14 cellular contexts compared by ENCODE assay signal in the genomic region with DNA sequence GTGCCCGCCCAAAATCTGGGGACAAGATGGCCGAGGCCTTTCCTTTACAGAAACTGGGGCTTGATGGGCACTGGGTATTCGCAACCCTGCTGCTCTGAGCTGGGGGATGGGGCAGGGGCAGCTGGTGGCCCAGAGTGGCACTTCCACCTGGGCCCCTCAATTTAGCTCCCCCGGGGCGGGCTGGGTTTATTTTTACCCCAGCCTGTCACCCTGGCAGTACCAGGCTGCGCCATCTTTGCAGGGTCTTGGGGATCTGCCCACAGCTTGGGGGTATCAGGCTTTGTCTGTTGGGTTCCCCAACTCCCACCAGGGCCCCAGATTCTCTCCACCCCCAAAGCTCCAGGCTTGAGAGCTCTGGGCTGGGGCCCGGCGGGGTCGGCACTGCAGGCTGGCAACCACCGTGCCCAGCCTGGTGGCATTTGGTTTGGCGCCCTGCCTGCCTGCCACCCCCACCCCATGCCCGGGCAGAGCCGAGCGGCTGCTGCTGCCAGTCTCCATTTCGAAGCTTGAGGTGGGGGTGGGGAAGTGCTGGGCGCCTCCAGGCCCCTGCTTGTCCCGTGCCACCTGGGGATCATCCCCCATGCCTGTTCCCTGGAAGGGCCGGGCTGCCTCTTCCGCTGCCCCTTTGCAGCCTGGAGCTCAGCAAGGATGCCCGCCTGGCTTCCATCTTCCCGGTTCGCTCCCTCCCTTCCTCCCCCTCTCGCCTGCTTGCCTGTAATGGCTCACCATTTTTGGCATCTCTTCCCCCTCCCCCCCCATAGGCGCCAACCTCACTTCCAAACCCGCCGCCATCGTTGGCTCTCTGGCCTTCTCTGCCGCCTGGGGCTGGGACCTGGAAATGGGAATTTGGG. TPM values are rescaled to one million over a fixed set of nuclear protein-coding genes. Genes with fewer than 3 reads are reported as not detected.
DNase-seq lines count a peak whose midpoint lies in the region; ATAC-seq and FAIRE-seq lines count a peak whose summit lies in the region.
"Had no signal": no experiment of that assay in that cellular context is flagged by ENCODE, and none has a peak within 500 bp of the region (broad histone marks: within the 10 kb centered on the region; RNA-seq: fewer than 3 reads in every experiment).

No MANE protein-coding gene starts in this region.

- peak; percentile 18 for ATAC-seq in left ventricle myocardium superior
- ATAC-seq in HG02588 (IDR thresholded peaks at IDR 0.05; ENCODE audit: unreplicated experiment) = no peak
- ATAC-seq: activated T-cell treated with anti-CD3 and anti-CD28 coated beads, Interleukin-2, amount 50 U/mL, for 4 hours had no signal

- intact Hi-C loops in left ventricle myocardium superior (cut with micrococcal nuclease) = no loop called here

- peak; percentile 68 for DNase-seq in AG08395 (ENCODE audit: low spot score)
- DNase-seq in left ventricle myocardium superior = peak; percentile 54
- DNase-seq in MV-4-11 (lab: John Stamatoyannopoulos, UW) = no peak
- DNase-seq in SIG-M5 (lab: John Stamatoyannopoulos, UW) = no peak
- no peak for DNase-seq in GM19239 (ENCODE audit: insufficient read length, low spot score)
- DNase-seq: activated CD4-positive, alpha-beta T cell treated with anti-CD3 and anti-CD28 coated beads for 4 hours; activated T-cell treated with anti-CD3 and anti-CD28 coated beads, Interleukin-2, amount 50 U/mL, for 4 hours; Calu3; stimulated activated CD4-positive, alpha-beta T cell treated with anti-CD3 and anti-CD28 coated beads, Interleukin-4, amount 100 ng/mL, for 24 hours had no signal

- H3K27ac ChIP-seq in angular gyrus (ENCODE audit: low read depth, low read length) (peak overlapping the region; percentile 67), skin epidermis (peak overlapping the region in 19 of 21 experiments; percentile 6 to 97 (median 91))

- no peak overlapping the region for H3K4me3 ChIP-seq in skin epidermis

- FAIRE-seq in GM19239 (lab: Jason Lieb, UNC) = no peak
- FAIRE-seq: HTR-8/SVneo had no signal

RNA-seq across cellular contexts. Expression of a gene that starts 11.4 kb away (rescaled TPM):
- 171 TPM for total RNA-seq in left ventricle myocardium superior

RNA-seq across cellular contexts. Expression of a gene that starts 37.3 kb away (rescaled TPM):
- total RNA-seq in left ventricle myocardium superior = 11.2 TPM
- total RNA-seq: activated T-cell treated with anti-CD3 and anti-CD28 coated beads, Interleukin-2, amount 50 U/mL, for 4 hours; fibroblast of villous mesenchyme had no signal

RNA-seq across cellular contexts. Expression of a gene that starts 49.6 kb away (rescaled TPM):
- total RNA-seq in left ventricle myocardium superior = 28.7 TPM

Comparison
In these comparisons a context has a peak if more than half of its experiments do, and no peak if none do; other contexts are left out.
1. DNase-seq: peak in AG08395 (single experiment) and left ventricle myocardium superior (single experiment); none in MV-4-11 (single experiment), SIG-M5 (single experiment) and GM19239 (single experiment).